Comparison of ENCODE assay signal across 8 cellular contexts in the genomic region with DNA sequence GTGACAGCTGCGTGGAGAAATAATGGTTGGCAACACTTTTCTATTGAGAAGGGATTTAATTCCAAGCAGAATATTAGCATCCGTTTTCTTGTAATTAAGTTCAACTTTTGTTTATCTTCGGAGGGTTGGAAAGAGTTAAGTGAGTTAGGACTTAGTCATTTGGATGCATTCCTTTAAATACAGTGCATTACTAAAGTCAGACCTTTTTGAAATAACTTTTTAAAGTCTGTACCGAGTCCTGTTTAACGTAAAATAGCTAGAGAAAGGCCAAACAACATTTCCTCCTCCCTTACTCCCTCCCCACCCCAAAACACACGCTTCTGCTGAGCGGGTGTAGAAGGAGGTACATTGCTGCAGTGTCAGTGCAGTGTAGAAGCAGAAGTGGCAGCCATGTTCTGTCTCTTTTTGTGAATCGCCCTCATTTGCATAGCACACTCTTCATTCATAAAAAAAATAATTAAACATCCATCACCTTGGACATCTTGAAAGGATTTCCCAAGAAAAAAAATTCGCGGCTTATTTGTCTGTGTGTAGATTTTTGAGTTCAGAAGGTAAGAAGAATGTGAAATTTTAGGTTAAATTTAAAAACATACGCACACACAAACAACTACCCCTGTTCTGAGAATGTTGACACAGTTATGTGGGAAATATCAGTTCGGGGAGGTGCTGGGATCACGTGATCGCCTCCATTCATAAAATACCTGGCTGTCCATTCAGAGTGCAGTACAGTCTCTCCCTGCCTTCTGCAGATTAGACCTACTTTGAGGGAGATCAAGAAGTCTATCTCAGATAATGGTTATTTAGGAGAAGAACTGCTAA. TPM values are rescaled to one million over a fixed set of nuclear protein-coding genes. Genes with fewer than 3 reads are reported as not detected.
DNase-seq lines count a peak whose midpoint lies in the region; ATAC-seq and TF ChIP-seq lines count a peak whose summit lies in the region.

No MANE protein-coding gene starts in this region.

- H3K36me3 ChIP-seq in neural progenitor cell, result no peaks in the 10 kb centered on the region

- H2AFZ ChIP-seq in neural progenitor cell (replicated peaks), result no peak overlapping the region

- TF ChIP-seq CTCF in AG09309 (IDR thresholded peaks at IDR 0.05; ENCODE audit: control insufficient read depth, insufficient read depth, low read depth, low read length, missing control alignments) (no peak), fibroblast of villous mesenchyme (IDR thresholded peaks at IDR 0.05; ENCODE audit: insufficient read depth, low read depth, low read length) (no peak), neural progenitor cell (IDR thresholded peaks at IDR 0.05) (no peak)

- no peak for DNase-seq in AG09309 (ENCODE audit: low read depth)
- DNase-seq in NCI-H510A treated with DMSO at 0.1 percent for 48 hours (lab: John Stamatoyannopoulos, UW), result peak; percentile 75
- peak; percentile 68 for DNase-seq in fibroblast of villous mesenchyme (ENCODE audit: low read depth)
- DNase-seq in neural progenitor cell (ENCODE audit: low spot score), result peak; percentile 53
- DNase-seq in effector CD8-positive, alpha-beta T cell (lab: John Stamatoyannopoulos, UW), result no peak

- peaks cover 65% of the 10 kb centered on the region for H4K20me1 ChIP-seq in neural progenitor cell (ENCODE audit: low read depth)

- peak overlapping the region; percentile 89 for H3K9ac ChIP-seq in neural progenitor cell

- H3K9me3 ChIP-seq in neural progenitor cell (ENCODE audit: low read depth), result no peaks in the 10 kb centered on the region

- no peaks in the 10 kb centered on the region for H3K27me3 ChIP-seq in neural progenitor cell

- H3K27ac Mint-ChIP-seq in activated T-helper 17 cell treated with anti-CD3 and anti-CD28 coated beads, Interleukin-2, amount 50 U/mL, for 72 hours, result no peak overlapping the region
- H3K27ac Mint-ChIP-seq in neural progenitor cell, result peak overlapping the region; percentile 9

- peaks cover 25% of the 10 kb centered on the region for H3K4me1 Mint-ChIP-seq in activated T-helper 17 cell treated with anti-CD3 and anti-CD28 coated beads, Interleukin-2, amount 50 U/mL, for 72 hours
- H3K4me1 Mint-ChIP-seq in neural progenitor cell, result peaks cover 56% of the 10 kb centered on the region

- H3K36me3 Mint-ChIP-seq in activated T-helper 17 cell treated with anti-CD3 and anti-CD28 coated beads, Interleukin-2, amount 50 U/mL, for 72 hours (ENCODE audit: low read depth), result no peaks in the 10 kb centered on the region
- peaks cover 9% of the 10 kb centered on the region for H3K36me3 Mint-ChIP-seq in neural progenitor cell

- peaks cover 28% of the 10 kb centered on the region for H3K27me3 Mint-ChIP-seq in activated T-helper 17 cell treated with anti-CD3 and anti-CD28 coated beads, Interleukin-2, amount 50 U/mL, for 72 hours
- peaks cover 8% of the 10 kb centered on the region for H3K27me3 Mint-ChIP-seq in neural progenitor cell (ENCODE audit: insufficient read depth, low read depth)

- H3K9me3 Mint-ChIP-seq in activated T-helper 17 cell treated with anti-CD3 and anti-CD28 coated beads, Interleukin-2, amount 50 U/mL, for 72 hours, result no peaks in the 10 kb centered on the region
- no peaks in the 10 kb centered on the region for H3K9me3 Mint-ChIP-seq in neural progenitor cell

- ATAC-seq in GM18517 (IDR thresholded peaks at IDR 0.05; ENCODE audit: unreplicated experiment), result peak; percentile 61
- ATAC-seq in HG03139 (IDR thresholded peaks at IDR 0.05; ENCODE audit: unreplicated experiment), result peak; percentile 41
- peak; percentile 60 for ATAC-seq in activated T-helper 17 cell treated with anti-CD3 and anti-CD28 coated beads, Interleukin-2, amount 50 U/mL, for 72 hours (replicated peaks)

- H3K4me1 ChIP-seq in neural progenitor cell, result peaks cover 38% of the 10 kb centered on the region

- H3K4me2 ChIP-seq in neural progenitor cell, result peak overlapping the region; percentile 93

- H3K27ac ChIP-seq in neural progenitor cell, result peak overlapping the region; percentile 2

- peaks cover 37% of the 10 kb centered on the region for H3F3A ChIP-seq in neural progenitor cell (ENCODE audit: low read depth)

- H3K4me3 ChIP-seq in AG09309 (ENCODE audit: control insufficient read depth, low read depth, low read length) (peak overlapping the region; percentile 98), fibroblast of villous mesenchyme (ENCODE audit: low read depth, low read length) (peak overlapping the region; percentile 96), neural progenitor cell (peak overlapping the region; percentile 80)

- H3K4me3 Mint-ChIP-seq in activated T-helper 17 cell treated with anti-CD3 and anti-CD28 coated beads, Interleukin-2, amount 50 U/mL, for 72 hours, result peak overlapping the region; percentile 86
- peak overlapping the region; percentile 98 for H3K4me3 Mint-ChIP-seq in neural progenitor cell

- H3K79me2 ChIP-seq in neural progenitor cell (ENCODE audit: low read depth), result peaks cover 71% of the 10 kb centered on the region

RNA-seq across cellular contexts. Expression of gene SPRED1, which starts 1.6 kb away (rescaled TPM):
- total RNA-seq in activated T-helper 17 cell treated with anti-CD3 and anti-CD28 coated beads, Interleukin-2, amount 50 U/mL, for 72 hours, result under 1 TPM; 0.09 to 0.19 TPM
- total RNA-seq in fibroblast of villous mesenchyme (45.4 and 55.7 TPM in 2 replicates), neural progenitor cell (ENCODE audit: low replicate concordance) (32.3 and 49.3 TPM in 2 replicates)

Comparison
In these comparisons a context has a peak if more than half of its experiments do, and no peak if none do; other contexts are left out.
1. DNase-seq: peak in NCI-H510A treated with DMSO at 0.1 percent for 48 hours (single experiment), fibroblast of villous mesenchyme (single experiment) and neural progenitor cell (single experiment); none in AG09309 (single experiment) and effector CD8-positive, alpha-beta T cell (single experiment).
2. RNA of gene SPRED1, which starts 1.6 kb away (total RNA-seq): 45.4 to 55.7 TPM in fibroblast of villous mesenchyme and 32.3 to 49.3 TPM in neural progenitor cell; 0.09 to 0.19 TPM in activated T-helper 17 cell treated with anti-CD3 and anti-CD28 coated beads, Interleukin-2, amount 50 U/mL, for 72 hours; every median in the first group is over 10 times any median in the second.
3. Peak in every context shown above with its lines, with median percentiles within 50 percentile points of each other: H3K4me3 ChIP-seq and ATAC-seq.